ENCODE assay signal across 12 cellular contexts in the genomic region with DNA sequence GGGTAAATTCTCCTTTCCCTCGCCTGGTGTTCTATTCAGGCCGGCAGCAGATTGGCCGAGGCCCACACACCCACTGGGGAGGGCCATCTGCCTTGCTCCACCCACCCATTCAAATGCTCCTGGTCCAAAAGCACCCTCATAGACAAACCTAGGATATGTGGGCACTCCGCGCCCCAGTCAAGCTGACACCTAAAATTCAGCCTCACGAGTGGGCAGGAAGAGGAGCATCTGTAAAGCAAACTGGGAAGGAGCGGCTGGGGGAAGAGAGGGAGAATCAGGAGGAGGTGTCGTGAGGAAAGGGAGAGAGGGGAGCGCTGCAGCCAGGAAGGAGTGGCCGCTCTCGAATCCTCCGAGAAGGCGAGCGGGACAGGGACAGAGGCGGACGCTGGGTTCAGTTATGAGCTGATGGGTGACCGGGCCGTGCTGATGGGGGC.
A peak's percentile ranks its signal among the peaks of the same experiment; 100 is the strongest.
DNase-seq lines count a peak whose midpoint lies in the region; ATAC-seq and TF ChIP-seq lines count a peak whose summit lies in the region.
"Had no signal": no experiment of that assay in that cellular context is flagged by ENCODE, and none has a peak within 500 bp of the region (broad histone marks: within the 10 kb centered on the region; RNA-seq: fewer than 3 reads in every experiment).

No MANE protein-coding gene starts in this region.

- no peaks in the 10 kb centered on the region for H3K36me3 Mint-ChIP-seq in T-cell
- H3K36me3 Mint-ChIP-seq in naive thymus-derived CD8-positive, alpha-beta T cell, result no peaks in the 10 kb centered on the region

- intact Hi-C loops in A673 (cut with micrococcal nuclease; ENCODE audit: unreplicated experiment), result no loop called here

- H3K36me3 ChIP-seq in cardiac muscle cell (no peaks in the 10 kb centered on the region), A673 (ENCODE audit: insufficient read depth, low read length, poor library complexity, severe bottlenecking) (no peaks in the 10 kb centered on the region)
- H3K36me3 ChIP-seq: colonic mucosa had no signal

- H3K27me3 ChIP-seq in cardiac muscle cell (peaks cover 2% of the 10 kb centered on the region), A673 (replicated peaks; ENCODE audit: insufficient read depth, low read depth, low read length, poor library complexity) (no peaks in the 10 kb centered on the region)
- H3K27me3 ChIP-seq: colonic mucosa had no signal

- H3K4me1 ChIP-seq in cardiac muscle cell (ENCODE audit: low read depth), result peaks cover 20% of the 10 kb centered on the region
- H3K4me1 ChIP-seq in A673 (ENCODE audit: insufficient read depth, low read length, poor library complexity, severe bottlenecking), result no peaks in the 10 kb centered on the region
- H3K4me1 ChIP-seq: colonic mucosa had no signal

- no peaks in the 10 kb centered on the region for H3K9me3 Mint-ChIP-seq in T-cell
- H3K9me3 Mint-ChIP-seq in naive thymus-derived CD8-positive, alpha-beta T cell, result no peaks in the 10 kb centered on the region
- H3K9me3 Mint-ChIP-seq: stimulated activated naive CD8-positive, alpha-beta T cell treated with anti-CD3 and anti-CD28 coated beads, Interleukin-15, Interleukin-2, amounts not matched to agents 100 ng/mL and 50 ng/mL, for 24 hours had no signal

- DNase-seq in AG20443 (ENCODE audit: low spot score) (peak; percentile 45), T-cell (no peak), cardiac muscle cell (ENCODE audit: low read depth in 1 of 2, low spot score in 1 of 2) (peak; percentile 25), DMS53 (lab: John Stamatoyannopoulos, UW) (no peak), dedifferentiated amniotic fluid mesenchymal stem cell (ENCODE audit: extremely low spot score) (no peak), A673 (ENCODE audit: low spot score) (no peak)
- DNase-seq in naive thymus-derived CD8-positive, alpha-beta T cell, result no peak
- DNase-seq: colonic mucosa, SK-N-SH, small intestine had no signal

- H3K4me3 ChIP-seq in cardiac muscle cell (peak overlapping the region; percentile 13), A673 (ENCODE audit: low read depth, low read length, poor library complexity, severe bottlenecking) (no peak overlapping the region)
- H3K4me3 ChIP-seq: colonic mucosa had no signal

- TF ChIP-seq CTCF in cardiac muscle cell (IDR thresholded peaks at IDR 0.05; ENCODE audit: low read depth, low read length) (no peak), A673 (conservative IDR thresholded peaks at IDR 0.05; ENCODE audit: low read depth, low read length) (no peak)

- H3K27ac Mint-ChIP-seq in T-cell, result no peak overlapping the region
- peak overlapping the region in 3 of 10 donors; percentile 39 to 63 (median 56) for H3K27ac Mint-ChIP-seq in naive thymus-derived CD8-positive, alpha-beta T cell
- H3K27ac Mint-ChIP-seq: stimulated activated naive CD8-positive, alpha-beta T cell treated with anti-CD3 and anti-CD28 coated beads, Interleukin-15, Interleukin-2, amounts not matched to agents 100 ng/mL and 50 ng/mL, for 24 hours had no signal

- peak overlapping the region in 2 of 3 donors; percentile 5 to 59 for H3K4me3 Mint-ChIP-seq in T-cell
- H3K4me3 Mint-ChIP-seq in naive thymus-derived CD8-positive, alpha-beta T cell, result peak overlapping the region in 8 of 10 donors; percentile 36 to 71 (median 55)
- H3K4me3 Mint-ChIP-seq: stimulated activated naive CD8-positive, alpha-beta T cell treated with anti-CD3 and anti-CD28 coated beads, Interleukin-15, Interleukin-2, amounts not matched to agents 100 ng/mL and 50 ng/mL, for 24 hours had no signal

- H3K9me3 ChIP-seq in cardiac muscle cell (ENCODE audit: low read depth) (no peaks in the 10 kb centered on the region), A673 (ENCODE audit: low read depth, low read length, poor library complexity, severe bottlenecking) (no peaks in the 10 kb centered on the region)
- H3K9me3 ChIP-seq: colonic mucosa, SK-N-SH had no signal

- CTCF ChIA-PET in T-cell (lab: Charles Lee), result no interaction called here
- CTCF ChIA-PET in A673 (lab: Charles Lee), result no interaction called here

- no peak for ATAC-seq in T-cell (replicated peaks in 1 of 4)
- no peak for ATAC-seq in naive thymus-derived CD8-positive, alpha-beta T cell
- no peak for ATAC-seq in HG02588 (IDR thresholded peaks at IDR 0.05; ENCODE audit: unreplicated experiment)

- peaks cover 4 to 12% (median 7%) of the 10 kb centered on the region in 3 donors for H3K4me1 Mint-ChIP-seq in T-cell
- H3K4me1 Mint-ChIP-seq in naive thymus-derived CD8-positive, alpha-beta T cell, result peaks cover 5 to 12% (median 8%) of the 10 kb centered on the region in 4 donors

- H3K27me3 Mint-ChIP-seq in T-cell, result peaks cover 15 to 30% of the 10 kb centered on the region in 2 donors
- H3K27me3 Mint-ChIP-seq in naive thymus-derived CD8-positive, alpha-beta T cell, result peaks cover 3 to 29% (median 15%) of the 10 kb centered on the region in 5 donors

- POLR2A ChIA-PET in T-cell (lab: Charles Lee) (no interaction called here), A673 (lab: Charles Lee; ENCODE audit: low non-redundant PET) (no interaction called here)
- POLR2A ChIA-PET in naive thymus-derived CD8-positive, alpha-beta T cell (lab: Charles Lee), result interaction anchor here (1.2 kb wide), 1 partner anchor 10 kb away, joined by 7 read pairs; no protein-coding TSS in a partner anchor

- BruUV-seq in A673 (replicated peaks; lab: Mats Ljungman, UMichigan), result no TSS peak

- H3K27ac ChIP-seq in cardiac muscle cell (no peak overlapping the region), A673 (ENCODE audit: low read depth, low read length, poor library complexity, severe bottlenecking) (no peak overlapping the region)
- H3K27ac ChIP-seq: colonic mucosa had no signal

Comparison
In these comparisons a context has a peak if more than half of its experiments do, and no peak if none do; other contexts are left out.
1. DNase-seq: peak in AG20443 (single experiment) and cardiac muscle cell (2 of 2); none in T-cell (0 of 34), naive thymus-derived CD8-positive, alpha-beta T cell (0 of 10), DMS53 (single experiment), dedifferentiated amniotic fluid mesenchymal stem cell (single experiment) and A673 (single experiment).